ENCODE assay signal across 8 cellular contexts in the genomic region with DNA sequence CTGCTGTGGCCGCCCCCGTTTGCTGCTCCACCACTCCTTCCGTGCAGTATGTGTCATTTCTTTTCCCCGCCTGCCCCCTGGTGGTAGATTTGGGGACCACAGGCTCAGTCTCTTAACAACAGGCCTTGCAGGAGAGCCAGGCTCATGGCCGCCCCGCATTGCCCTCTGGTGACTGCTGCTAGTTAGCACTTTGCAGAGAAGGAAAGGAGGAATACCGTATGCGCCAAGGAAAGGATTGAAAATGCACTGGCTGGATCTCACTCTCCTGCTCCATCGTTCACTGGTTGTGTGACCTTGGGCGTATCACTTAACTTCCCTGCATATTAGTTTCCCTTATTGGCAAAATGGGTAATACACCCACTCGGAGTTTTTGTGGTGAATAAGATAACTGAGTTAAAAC. TPM values are rescaled to one million over a fixed set of nuclear protein-coding genes. Genes with fewer than 3 reads are reported as not detected.
A peak's percentile ranks its signal among the peaks of the same experiment; 100 is the strongest.
DNase-seq lines count a peak whose midpoint lies in the region; ATAC-seq and TF ChIP-seq lines count a peak whose summit lies in the region.

No MANE protein-coding gene starts in this region.

- H3K9me3 ChIP-seq in aorta (ENCODE audit: control insufficient read depth, low read length): no peaks in the 10 kb centered on the region

- intact Hi-C loops in head of caudate nucleus (cut with DNase I): loop anchor here (5.0 kb wide), 1 partner anchor 185 kb away; no protein-coding TSS in a partner anchor
- intact Hi-C loops in aorta (cut with DNase I): loop anchor here (1.0 to 5.0 kb wide), 5 partner anchors 85 to 295 kb away; no protein-coding TSS in a partner anchor

- H3K4me3 Mint-ChIP-seq in progenitor cell of endocrine pancreas (ENCODE audit: low read depth): no peak overlapping the region

- H3K36me3 Mint-ChIP-seq in progenitor cell of endocrine pancreas (ENCODE audit: insufficient read depth): no peaks in the 10 kb centered on the region

- H3K27ac ChIP-seq in aorta (ENCODE audit: low read depth in 1 of 2, low read length in 2 of 2): no peak overlapping the region

- H3K27me3 Mint-ChIP-seq in progenitor cell of endocrine pancreas: no peaks in the 10 kb centered on the region

- H3K27ac Mint-ChIP-seq in progenitor cell of endocrine pancreas: no peak overlapping the region

- WGBS in aorta, 2 donors: 9% methylated on average over 11 of the region's 11 CpGs

- no peak overlapping the region for H3K4me3 ChIP-seq in aorta (ENCODE audit: low read length in 2 of 2)

- in situ Hi-C loops in GM13976 (cut with MboI; ENCODE audit: low sequenced_read_pairs, unreplicated experiment): loop anchor here (10.0 kb wide), 1 partner anchor 178 kb away; no protein-coding TSS in a partner anchor

- ATAC-seq in HG02852 (IDR thresholded peaks at IDR 0.05; ENCODE audit: unreplicated experiment) (peak; percentile 100), aorta (ENCODE audit: low FRiP score) (peak; percentile 98)

- H3K27me3 ChIP-seq in aorta (ENCODE audit: control insufficient read depth in 1 of 2, insufficient read depth in 2 of 2, low read length in 1 of 2): no peaks in the 10 kb centered on the region

- peak; percentile 93 for TF ChIP-seq CTCF in GM13976 (IDR thresholded peaks at IDR 0.05; ENCODE audit: borderline replicate concordance, control extremely low read depth, extremely low read depth, insufficient read depth, missing control alignments)
- TF ChIP-seq CTCF in progenitor cell of endocrine pancreas (IDR thresholded peaks at IDR 0.05; ENCODE audit: unreplicated experiment): peak; percentile 99

- no peaks in the 10 kb centered on the region for H3K4me1 Mint-ChIP-seq in progenitor cell of endocrine pancreas (ENCODE audit: low read depth)

- no peaks in the 10 kb centered on the region for H3K4me1 ChIP-seq in aorta (ENCODE audit: control insufficient read depth in 1 of 2, insufficient read depth in 2 of 2, low read length in 2 of 2)

- peaks cover 5% of the 10 kb centered on the region for H3K9me3 Mint-ChIP-seq in progenitor cell of endocrine pancreas (ENCODE audit: low read depth)

- H3K36me3 ChIP-seq in aorta (ENCODE audit: control insufficient read depth in 1 of 2, insufficient read depth in 2 of 2, low read length in 1 of 2): no peaks in the 10 kb centered on the region

- DNase-seq in GM13976 (ENCODE audit: low spot score): peak; percentile 79
- DNase-seq in NCI-H1417 treated with DMSO at 0.1 percent for 48 hours (lab: John Stamatoyannopoulos, UW): peak; percentile 63
- DNase-seq in SKM-1 (lab: John Stamatoyannopoulos, UW; ENCODE audit: unreplicated experiment): peak; percentile 82
- peak; percentile 97 for DNase-seq in activated naive CD4-positive, alpha-beta T cell treated with anti-CD3 and anti-CD28 coated beads, Interleukin-2, amount 50 U/mL, for 16 hours
- peak; percentile 90 to 100 (median 98) for DNase-seq in head of caudate nucleus
- peak; percentile 99 for DNase-seq in progenitor cell of endocrine pancreas (ENCODE audit: low spot score, unreplicated experiment)
- peak; percentile 98 to 99 for DNase-seq in aorta

RNA-seq across cellular contexts. Expression of a gene that starts 39.3 kb away (rescaled TPM):
- total RNA-seq in progenitor cell of endocrine pancreas (36.3 and 37.6 TPM in 2 replicates), aorta (10 to 100 TPM; 19.2 to 29.6 TPM)
- polyA plus RNA-seq in aorta: 1 to 10 TPM; 3.8 to 5.8 TPM
